Comparison of ENCODE assay signal across 1 cellular context in genomic region chr13:78193853-78194252, GRCh38.
A peak's percentile ranks its signal among the peaks of the same experiment; 100 is the strongest.
TF ChIP-seq lines count a peak whose summit lies in the region.

No MANE protein-coding gene starts in this region.

TF ChIP-seq in GM12878, 131 proteins besides CTCF, POLR2A, EP300 and RAD21 (continued from another document and continues in another):
- TF ChIP-seq ZNF592 (IDR thresholded peaks at IDR 0.05): no peak
- 0 out of 2 replicates have a peak, but pooled peaks have one; percentile 47 for TF ChIP-seq ZNF217 (IDR thresholded peaks at IDR 0.05)
- TF ChIP-seq ZBTB33 (IDR thresholded peaks at IDR 0.05): no peak
- TF ChIP-seq ETV6 (conservative IDR thresholded peaks at IDR 0.05 in 1 of 2, IDR thresholded peaks at IDR 0.05 in 1 of 2; ENCODE audit: borderline replicate concordance in 1 of 2, low read depth in 1 of 2): no peak
- TF ChIP-seq PML (IDR thresholded peaks at IDR 0.05; ENCODE audit: low read length): no peak
- no peak for TF ChIP-seq ELK1 (IDR thresholded peaks at IDR 0.05; ENCODE audit: low read depth, low read length)
- TF ChIP-seq MLLT1 (IDR thresholded peaks at IDR 0.05): no peak
- TF ChIP-seq ASH2L (IDR thresholded peaks at IDR 0.05; ENCODE audit: borderline replicate concordance, low read depth): no peak
- TF ChIP-seq SREBF1 (IDR thresholded peaks at IDR 0.05; ENCODE audit: low read length): no peak
- no peak for TF ChIP-seq SUPT20H (IDR thresholded peaks at IDR 0.05; ENCODE audit: borderline replicate concordance, control insufficient read depth, low read depth, low read length)
- TF ChIP-seq SKIL (IDR thresholded peaks at IDR 0.05; ENCODE audit: low read depth, poor library complexity, severe bottlenecking): peak; percentile 78
- peak; percentile 91 for TF ChIP-seq BCL11A (IDR thresholded peaks at IDR 0.05; ENCODE audit: low read depth, low read length)
- no peak for TF ChIP-seq EZH2 (IDR thresholded peaks at IDR 0.05; ENCODE audit: borderline replicate concordance, control insufficient read depth, low read depth, low read length)
- TF ChIP-seq ATF2 (IDR thresholded peaks at IDR 0.05; ENCODE audit: low read length): peak; percentile 77
- peak; percentile 70 for TF ChIP-seq BMI1 (IDR thresholded peaks at IDR 0.05; ENCODE audit: borderline replicate concordance)
- no peak for TF ChIP-seq SRF (IDR thresholded peaks at IDR 0.05; ENCODE audit: low read depth in 2 of 2, low read length in 2 of 2)
- no peak for TF ChIP-seq SMARCA5 (IDR thresholded peaks at IDR 0.05)
- no peak for TF ChIP-seq HDAC2 (IDR thresholded peaks at IDR 0.05)
- no peak for TF ChIP-seq NKRF (conservative IDR thresholded peaks at IDR 0.05)
- no peak; the same call in 1 of the 2 replicates for TF ChIP-seq ZBED1 (IDR thresholded peaks at IDR 0.05; ENCODE audit: borderline replicate concordance)
- TF ChIP-seq ATF3 (IDR thresholded peaks at IDR 0.05; ENCODE audit: borderline replicate concordance, extremely low read depth, low read depth, low read length): no peak
- no peak for TF ChIP-seq TCF7 (IDR thresholded peaks at IDR 0.05; ENCODE audit: borderline replicate concordance)
- no peak for TF ChIP-seq TCF12 (IDR thresholded peaks at IDR 0.05; ENCODE audit: low read depth, low read length)
- peak; percentile 74 for TF ChIP-seq NFIC (IDR thresholded peaks at IDR 0.05; ENCODE audit: low read depth, low read length)
- no peak for TF ChIP-seq SP1 (IDR thresholded peaks at IDR 0.05; ENCODE audit: low read depth, low read length)
- TF ChIP-seq MTA2 (IDR thresholded peaks at IDR 0.05; ENCODE audit: low read depth): peak; percentile 99
- no peak for TF ChIP-seq FOS (IDR thresholded peaks at IDR 0.05; ENCODE audit: borderline replicate concordance, extremely low read depth, insufficient read length)
- peak; percentile 40; the same call in 1 of the 2 replicates for TF ChIP-seq NR2F1 (conservative IDR thresholded peaks at IDR 0.05)
- peak; percentile 85 for TF ChIP-seq MEF2A (IDR thresholded peaks at IDR 0.05; ENCODE audit: insufficient read depth, low read depth, low read length)
- no peak for TF ChIP-seq RFX5 (IDR thresholded peaks at IDR 0.05; ENCODE audit: low read depth, low read length)
- TF ChIP-seq IKZF1 (conservative IDR thresholded peaks at IDR 0.05): peak; percentile 77
- peak; percentile 7; the same call in 1 of the 2 replicates for TF ChIP-seq GABPA (IDR thresholded peaks at IDR 0.05; ENCODE audit: low read depth)
- 0 out of 2 replicates have a peak, but pooled peaks have one; percentile 47 for TF ChIP-seq PAX5 (IDR thresholded peaks at IDR 0.05; ENCODE audit: borderline replicate concordance, low read depth, low read length)
- peak; percentile 90 for TF ChIP-seq RUNX3 (IDR thresholded peaks at IDR 0.05; ENCODE audit: low read length)
- no peak for TF ChIP-seq RBBP5 (conservative IDR thresholded peaks at IDR 0.05)
- TF ChIP-seq MXI1 (IDR thresholded peaks at IDR 0.05; ENCODE audit: low read depth, low read length): no peak
- no peak for TF ChIP-seq HCFC1 (IDR thresholded peaks at IDR 0.05; ENCODE audit: low read length)
- TF ChIP-seq TCF3 (IDR thresholded peaks at IDR 0.05; ENCODE audit: borderline replicate concordance, insufficient read depth, low read depth, low read length): no peak
- TF ChIP-seq YBX1 (IDR thresholded peaks at IDR 0.05): no peak
- no peak for TF ChIP-seq RAD51 (IDR thresholded peaks at IDR 0.05)
- TF ChIP-seq E2F8 (IDR thresholded peaks at IDR 0.05; ENCODE audit: low read depth, partially characterized antibody): no peak
- 0 out of 2 replicates have a peak, but pooled peaks have one; percentile 26 for TF ChIP-seq NBN (IDR thresholded peaks at IDR 0.05)
- peak; percentile 31; the same call in 1 of the 2 replicates for TF ChIP-seq GATAD2B (conservative IDR thresholded peaks at IDR 0.05; ENCODE audit: low read depth)
- TF ChIP-seq JUNB (IDR thresholded peaks at IDR 0.05): peak; percentile 73
- TF ChIP-seq ATF7 (IDR thresholded peaks at IDR 0.05; ENCODE audit: low read depth): peak; percentile 88
- no peak for TF ChIP-seq CBFB (IDR thresholded peaks at IDR 0.05; ENCODE audit: low read depth)
- no peak for TF ChIP-seq SIX5 (IDR thresholded peaks at IDR 0.05; ENCODE audit: low read depth, low read length, severe bottlenecking)
- 0 out of 4 replicates have a peak, but pooled peaks of 1 of the 2 experiments have one; percentile 9 for TF ChIP-seq BHLHE40 (IDR thresholded peaks at IDR 0.05; ENCODE audit: borderline replicate concordance in 1 of 2, low read depth in 2 of 2, low read length in 1 of 2)
